ENCODE assay signal across 20 cellular contexts in genomic region chr4:182531555-182532162, GRCh38.
A peak's percentile ranks its signal among the peaks of the same experiment; 100 is the strongest.
DNase-seq lines count a peak whose midpoint lies in the region; ATAC-seq and TF ChIP-seq lines count a peak whose summit lies in the region.
"Had no signal": no experiment of that assay in that cellular context is flagged by ENCODE, and none has a peak within 500 bp of the region (broad histone marks: within the 10 kb centered on the region; RNA-seq: fewer than 3 reads in every experiment).

No MANE protein-coding gene starts in this region.

- peak overlapping the region; percentile 60 for H3K27ac Mint-ChIP-seq in Caco-2 (ENCODE audit: unreplicated experiment)
- H3K27ac Mint-ChIP-seq in effector memory CD8-positive, alpha-beta T cell = no peak overlapping the region
- H3K27ac Mint-ChIP-seq: CD8-positive, alpha-beta T cell had no signal

- no peak overlapping the region for H3K4me3 ChIP-seq in Caco-2 (ENCODE audit: low read depth, low read length)
- H3K4me3 ChIP-seq in adipocyte (ENCODE audit: low read length) = peak overlapping the region; percentile 29
- no peak overlapping the region for H3K4me3 ChIP-seq in hepatocyte
- H3K4me3 ChIP-seq in right atrium auricular region = no peak overlapping the region

- no peak overlapping the region for H2AFZ ChIP-seq in hepatocyte

- H3K9me2 ChIP-seq in hepatocyte (replicated peaks; ENCODE audit: insufficient read depth) = no peaks in the 10 kb centered on the region

- H3K79me2 ChIP-seq in hepatocyte = peaks cover 45% of the 10 kb centered on the region

- no peaks in the 10 kb centered on the region for H3K27me3 Mint-ChIP-seq in Caco-2 (ENCODE audit: insufficient read depth, unreplicated experiment)
- peaks cover 8 to 10% of the 10 kb centered on the region in 2 donors for H3K27me3 Mint-ChIP-seq in effector memory CD8-positive, alpha-beta T cell

- H3K9me3 ChIP-seq in Caco-2 (no peaks in the 10 kb centered on the region), adipocyte (ENCODE audit: control insufficient read depth, low read length) (no peaks in the 10 kb centered on the region), hepatocyte (ENCODE audit: low read depth) (no peaks in the 10 kb centered on the region), right atrium auricular region (no peaks in the 10 kb centered on the region)

- no peak overlapping the region for H3K4me3 Mint-ChIP-seq in Caco-2 (ENCODE audit: unreplicated experiment)
- H3K4me3 Mint-ChIP-seq in effector memory CD8-positive, alpha-beta T cell = no peak overlapping the region
- H3K4me3 Mint-ChIP-seq: CD8-positive, alpha-beta T cell had no signal

- H3K36me3 ChIP-seq in Caco-2 (ENCODE audit: control insufficient read depth, insufficient read depth, low read length) (no peaks in the 10 kb centered on the region), adipocyte (ENCODE audit: control insufficient read depth, insufficient read depth, low read length, severe bottlenecking) (no peaks in the 10 kb centered on the region), hepatocyte (replicated peaks; ENCODE audit: insufficient read depth, low read depth) (no peaks in the 10 kb centered on the region), right atrium auricular region (no peaks in the 10 kb centered on the region)

- POLR2A ChIA-PET in Caco-2 (lab: Charles Lee) = no interaction called here

- H3K36me3 Mint-ChIP-seq in Caco-2 (ENCODE audit: insufficient read depth, unreplicated experiment) = no peaks in the 10 kb centered on the region
- no peaks in the 10 kb centered on the region for H3K36me3 Mint-ChIP-seq in effector memory CD8-positive, alpha-beta T cell (ENCODE audit: insufficient read depth)
- H3K36me3 Mint-ChIP-seq: CD8-positive, alpha-beta T cell had no signal

- intact Hi-C loops in Caco-2 (cut with micrococcal nuclease; ENCODE audit: unreplicated experiment) (no loop called here), sciatic nerve (cut with DNase I) (no loop called here)

- H3K27me3 ChIP-seq in Caco-2 (replicated peaks; ENCODE audit: control insufficient read depth, insufficient read depth, low read length) (no peaks in the 10 kb centered on the region), adipocyte (replicated peaks; ENCODE audit: control insufficient read depth, insufficient read depth, low read length) (no peaks in the 10 kb centered on the region), hepatocyte (no peaks in the 10 kb centered on the region), right atrium auricular region (no peaks in the 10 kb centered on the region)

- H3K4me1 ChIP-seq in Caco-2 (peaks cover 28% of the 10 kb centered on the region), adipocyte (ENCODE audit: control insufficient read depth, insufficient read depth, low read length) (peaks cover 36% of the 10 kb centered on the region), hepatocyte (ENCODE audit: insufficient read depth) (peaks cover 11% of the 10 kb centered on the region), right atrium auricular region (no peaks in the 10 kb centered on the region)

- CTCF ChIA-PET in Caco-2 (lab: Charles Lee) = no interaction called here

- TF ChIP-seq CTCF in Caco-2 (IDR thresholded peaks at IDR 0.05; ENCODE audit: insufficient read depth in 1 of 2, low read depth in 1 of 2, low read length in 1 of 2, severe bottlenecking in 1 of 2, unreplicated experiment in 1 of 2) (no peak), hepatocyte (IDR thresholded peaks at IDR 0.05; ENCODE audit: poor library complexity) (no peak), right atrium auricular region (IDR thresholded peaks at IDR 0.05) (no peak)

- no peaks in the 10 kb centered on the region for H3K9me3 Mint-ChIP-seq in Caco-2 (ENCODE audit: unreplicated experiment)
- H3K9me3 Mint-ChIP-seq in effector memory CD8-positive, alpha-beta T cell = no peaks in the 10 kb centered on the region
- H3K9me3 Mint-ChIP-seq: CD8-positive, alpha-beta T cell had no signal

- 68% methylated on average over 8 of the region's 8 CpGs for WGBS in hepatocyte (ENCODE audit: low lambda C conversion rate, missing lambda C conversion rate)

- no peaks in the 10 kb centered on the region for H4K20me1 ChIP-seq in hepatocyte (ENCODE audit: insufficient read depth, poor library complexity, severe bottlenecking)

- peaks cover 32% of the 10 kb centered on the region for H3K4me1 Mint-ChIP-seq in Caco-2 (ENCODE audit: low read depth, unreplicated experiment)
- H3K4me1 Mint-ChIP-seq in effector memory CD8-positive, alpha-beta T cell (ENCODE audit: low read depth in 2 of 2) = no peaks in the 10 kb centered on the region

- no TSS peak for BruUV-seq in Caco-2 (replicated peaks; lab: Mats Ljungman, UMichigan)

- DNase-seq in Caco-2 (no peak), adipocyte (ENCODE audit: low read depth) (no peak), hepatocyte (ENCODE audit: low spot score) (no peak), sciatic nerve (ENCODE audit: low spot score) (no peak), right atrium auricular region (ENCODE audit: low spot score) (no peak), GM19240 (ENCODE audit: insufficient read length, low spot score) (no peak), pons (ENCODE audit: low spot score) (no peak)
- DNase-seq in effector memory CD8-positive, alpha-beta T cell = no peak
- DNase-seq: activated gamma-delta T cell treated with Interleukin-2 at 50 U/mL for 16 hours; anterior cingulate cortex; dermis blood vessel endothelial cell; DND-41; hippocampal formation; NCI-H345; occipital lobe; stimulated activated CD4-positive, alpha-beta T cell treated with anti-CD3 and anti-CD28 coated beads, Interleukin-12 subunit alpha, Interleukin-12 subunit beta, amount 100 ng/mL, for 4 hours; stimulated activated naive CD4-positive, alpha-beta T cell treated with Interleukin-2 at 50 U/mL for 16 hours; T-helper 2 cell had no signal

- H3K27ac ChIP-seq in hepatocyte (peak overlapping the region; percentile 33), right atrium auricular region (no peak overlapping the region)

- H3K4me2 ChIP-seq in hepatocyte = peak overlapping the region; percentile 59

- ATAC-seq in sciatic nerve = peak; percentile 28
- ATAC-seq in effector memory CD8-positive, alpha-beta T cell (replicated peaks) = no peak
- ATAC-seq: activated CD4-positive, CD25-positive, alpha-beta regulatory T cell treated with anti-CD3 and anti-CD28 coated beads, Interleukin-2, amount 50 U/mL, for 24 hours; CD8-positive, alpha-beta T cell had no signal

- peak overlapping the region; percentile 17 for H3K9ac ChIP-seq in adipocyte (ENCODE audit: low read length)
